Comparison of ENCODE assay signal across 1 cellular context in genomic region chr3:106711650-106712049, GRCh38.
A peak's percentile ranks its signal among the peaks of the same experiment; 100 is the strongest.
TF ChIP-seq lines count a peak whose summit lies in the region.

No MANE protein-coding gene starts in this region.

TF ChIP-seq in SK-N-SH, 30 proteins besides CTCF, POLR2A, EP300 and RAD21 (continued from another document):
- TF ChIP-seq REST (IDR thresholded peaks at IDR 0.05; ENCODE audit: low read depth, low read length) (no peak), FOXJ3 (CRISPR knock-in tag; IDR thresholded peaks at IDR 0.05) (no peak), TCF12 (IDR thresholded peaks at IDR 0.05) (peak; percentile 94), GATA2 (CRISPR knock-in tag; IDR thresholded peaks at IDR 0.05) (no peak), NRF1 (IDR thresholded peaks at IDR 0.05; ENCODE audit: low read depth, low read length) (no peak), SIN3A (IDR thresholded peaks at IDR 0.05; ENCODE audit: borderline replicate concordance, low read depth, low read length) (no peak), TAF1 (IDR thresholded peaks at IDR 0.05; ENCODE audit: borderline replicate concordance, low read depth, low read length) (no peak), RXRA (IDR thresholded peaks at IDR 0.05; ENCODE audit: borderline replicate concordance, low read depth) (peak; percentile 60; the same call in 1 of the 2 replicates), TEAD4 (IDR thresholded peaks at IDR 0.05; ENCODE audit: borderline replicate concordance, insufficient read depth) (peak; percentile 96), YY1 (IDR thresholded peaks at IDR 0.05; ENCODE audit: low read depth) (peak; percentile 57; the same call in 1 of the 2 replicates), USF1 (IDR thresholded peaks at IDR 0.05; ENCODE audit: borderline replicate concordance, low read depth) (no peak), CHD2 (IDR thresholded peaks at IDR 0.05; ENCODE audit: low read length, partially characterized antibody) (no peak), IRF3 (IDR thresholded peaks at IDR 0.05; ENCODE audit: low read depth, low read length) (no peak), GABPA (IDR thresholded peaks at IDR 0.05; ENCODE audit: low read depth) (no peak), NFIC (IDR thresholded peaks at IDR 0.05; ENCODE audit: borderline replicate concordance) (peak; percentile 83; the same call in 1 of the 2 replicates)
- TF ChIP-seq, protein P1, sequence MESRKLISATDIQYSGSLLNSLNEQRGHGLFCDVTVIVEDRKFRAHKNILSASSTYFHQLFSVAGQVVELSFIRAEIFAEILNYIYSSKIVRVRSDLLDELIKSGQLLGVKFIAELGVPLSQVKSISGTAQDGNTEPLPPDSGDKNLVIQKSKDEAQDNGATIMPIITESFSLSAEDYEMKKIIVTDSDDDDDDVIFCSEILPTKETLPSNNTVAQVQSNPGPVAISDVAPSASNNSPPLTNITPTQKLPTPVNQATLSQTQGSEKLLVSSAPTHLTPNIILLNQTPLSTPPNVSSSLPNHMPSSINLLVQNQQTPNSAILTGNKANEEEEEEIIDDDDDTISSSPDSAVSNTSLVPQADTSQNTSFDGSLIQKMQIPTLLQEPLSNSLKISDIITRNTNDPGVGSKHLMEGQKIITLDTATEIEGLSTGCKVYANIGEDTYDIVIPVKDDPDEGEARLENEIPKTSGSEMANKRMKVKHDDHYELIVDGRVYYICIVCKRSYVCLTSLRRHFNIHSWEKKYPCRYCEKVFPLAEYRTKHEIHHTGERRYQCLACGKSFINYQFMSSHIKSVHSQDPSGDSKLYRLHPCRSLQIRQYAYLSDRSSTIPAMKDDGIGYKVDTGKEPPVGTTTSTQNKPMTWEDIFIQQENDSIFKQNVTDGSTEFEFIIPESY (IDR thresholded peaks at IDR 0.05; ENCODE audit: borderline replicate concordance, low read depth), result 0 out of 2 replicates have a peak, but pooled peaks have one; percentile 52
